Comparison of ENCODE assay signal across 10 cellular contexts in the genomic region with DNA sequence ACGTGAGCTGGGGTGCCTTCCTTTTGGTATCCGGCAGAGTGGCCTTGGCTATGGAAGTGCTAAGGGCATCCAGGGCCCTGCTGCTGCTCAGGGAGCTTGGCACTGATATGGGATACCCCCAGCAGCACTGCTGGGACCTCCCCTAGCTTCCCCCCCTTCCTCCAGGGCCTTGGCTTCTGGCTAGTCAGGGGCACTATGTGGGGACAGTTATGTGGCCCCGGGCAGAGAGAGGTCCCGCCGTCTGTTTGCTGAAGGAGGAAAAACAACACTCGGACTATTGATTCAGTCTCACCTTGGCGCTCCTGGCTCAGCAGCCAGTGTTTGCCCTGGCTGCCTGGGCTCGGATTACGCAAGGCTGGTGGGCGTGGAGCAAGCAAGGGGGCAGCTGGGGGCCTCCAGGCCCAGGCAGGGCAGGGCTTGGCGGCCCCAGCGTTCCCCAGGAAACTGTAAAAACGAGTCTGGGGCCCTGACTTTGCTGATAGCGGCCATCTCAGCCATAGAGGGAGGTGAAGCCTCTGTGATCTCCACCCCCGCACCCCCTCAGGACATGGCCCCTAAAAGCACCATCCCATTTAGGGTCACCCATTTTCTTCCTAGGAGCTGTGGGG. TPM values are rescaled to one million over a fixed set of nuclear protein-coding genes. Genes with fewer than 3 reads are reported as not detected.
A peak's percentile ranks its signal among the peaks of the same experiment; 100 is the strongest.
DNase-seq lines count a peak whose midpoint lies in the region; ATAC-seq, FAIRE-seq and TF ChIP-seq lines count a peak whose summit lies in the region.
"Had no signal": no experiment of that assay in that cellular context is flagged by ENCODE, and none has a peak within 500 bp of the region (broad histone marks: within the 10 kb centered on the region; RNA-seq: fewer than 3 reads in every experiment).

No MANE protein-coding gene starts in this region.

- WGBS in small intestine, 3 donors, result 16 to 48% (median 37%) methylated on average over 15 of the region's 15 CpGs

- peaks cover 38% of the 10 kb centered on the region for H3K79me2 ChIP-seq in fibroblast of lung (ENCODE audit: control insufficient read depth, insufficient read depth, low read length)

- H3K27me3 ChIP-seq in RWPE2 (ENCODE audit: insufficient read depth, poor library complexity, severe bottlenecking) (no peaks in the 10 kb centered on the region), fibroblast of lung (ENCODE audit: control insufficient read depth, insufficient read depth, low read length) (no peaks in the 10 kb centered on the region), small intestine (ENCODE audit: control insufficient read depth in 2 of 2, insufficient read depth in 2 of 2, low read length in 2 of 2) (no peaks in the 10 kb centered on the region), foreskin keratinocyte (no peaks in the 10 kb centered on the region)

- ATAC-seq in RWPE2 (ENCODE audit: low read depth) (no peak), foreskin keratinocyte (no peak), GM21447 (IDR thresholded peaks at IDR 0.05; ENCODE audit: unreplicated experiment) (no peak)

- no peak overlapping the region for H3K9ac ChIP-seq in fibroblast of lung (ENCODE audit: insufficient read depth, low read length)

- H3K36me3 ChIP-seq in RWPE2 (ENCODE audit: low read depth) (peaks cover 40% of the 10 kb centered on the region), fibroblast of lung (ENCODE audit: control insufficient read depth, insufficient read depth, low read length) (peaks cover 12% of the 10 kb centered on the region), small intestine (ENCODE audit: control insufficient read depth in 2 of 2, insufficient read depth in 2 of 2, low read length in 2 of 2) (peaks cover 20 to 21% of the 10 kb centered on the region in 2 donors)

- H3K4me1 ChIP-seq in RWPE2 (ENCODE audit: insufficient read depth, poor library complexity, severe bottlenecking) (peaks cover 37% of the 10 kb centered on the region), fibroblast of lung (ENCODE audit: control insufficient read depth, extremely low read depth, insufficient read depth, low read length) (peaks cover 24% of the 10 kb centered on the region), small intestine (ENCODE audit: control insufficient read depth in 2 of 2, insufficient read depth in 1 of 2, low read depth in 1 of 2, low read length in 1 of 2) (peaks cover 3 to 17% of the 10 kb centered on the region in 2 donors), foreskin keratinocyte (peaks cover 16% of the 10 kb centered on the region)

- H2AFZ ChIP-seq in fibroblast of lung (ENCODE audit: low read length), result no peak overlapping the region

- FAIRE-seq in small intestine (lab: Jason Lieb, UNC), result no peak

- H3K9me3 ChIP-seq in RWPE2 (ENCODE audit: severe bottlenecking) (no peaks in the 10 kb centered on the region), fibroblast of lung (ENCODE audit: control insufficient read depth, insufficient read depth, low read depth, low read length) (no peaks in the 10 kb centered on the region), small intestine (ENCODE audit: control insufficient read depth, low read depth) (no peaks in the 10 kb centered on the region)

- peak overlapping the region; percentile 48 for H3K4me2 ChIP-seq in fibroblast of lung (ENCODE audit: extremely low read depth, insufficient read depth, low read length)

- DNase-seq in NCI-H1417 (lab: John Stamatoyannopoulos, UW) (peak; percentile 33 to 82 (median 57)), NCI-H1417 treated with DMSO at 0.1 percent for 48 hours (lab: John Stamatoyannopoulos, UW) (no peak), RWPE2 (ENCODE audit: low spot score) (peak; percentile 77), fibroblast of lung (ENCODE audit: low read depth in 2 of 2) (peak in 1 of 2 donors; percentile 30), small intestine (peak; percentile 41), foreskin keratinocyte (no peak), NCI-H446 (lab: John Stamatoyannopoulos, UW) (no peak)
- DNase-seq: ACHN, naive B cell had no signal

- H3K4me3 ChIP-seq in RWPE2 (ENCODE audit: severe bottlenecking) (no peak overlapping the region), fibroblast of lung (replicated peaks in 1 of 4; ENCODE audit: control extremely low read depth in 1 of 4, insufficient read depth in 1 of 4, low read depth in 3 of 4, low read length in 4 of 4) (no peak overlapping the region), small intestine (ENCODE audit: low read depth in 1 of 2, low read length in 2 of 2) (peak overlapping the region in 1 of 2 donors; percentile 97)

- H4K20me1 ChIP-seq in fibroblast of lung (ENCODE audit: control insufficient read depth, extremely low read depth, insufficient read depth, low read length), result no peaks in the 10 kb centered on the region

- H3K27ac ChIP-seq in RWPE2 (ENCODE audit: poor library complexity, severe bottlenecking) (peak overlapping the region; percentile 84), fibroblast of lung (ENCODE audit: insufficient read depth, low read length) (no peak overlapping the region), small intestine (ENCODE audit: low read depth in 1 of 2, low read length in 1 of 2) (peak overlapping the region in 1 of 2 donors; percentile 14), foreskin keratinocyte (no peak overlapping the region)

- no peak for TF ChIP-seq CTCF in RWPE2 (IDR thresholded peaks at IDR 0.05; ENCODE audit: poor library complexity, severe bottlenecking)
- no peak for TF ChIP-seq CTCF in fibroblast of lung (conservative IDR thresholded peaks at IDR 0.05 in 1 of 2, IDR thresholded peaks at IDR 0.05 in 1 of 2; ENCODE audit: low read depth in 1 of 2, low read length in 2 of 2)
- no peak for TF ChIP-seq CTCF in foreskin keratinocyte (conservative IDR thresholded peaks at IDR 0.05)

RNA-seq across cellular contexts. Expression of a gene that starts 5.7 kb away (rescaled TPM):
- total RNA-seq in fibroblast of lung, result 19.5 and 27.9 TPM in 2 replicates
- polyA plus RNA-seq in fibroblast of lung, result 19.4 and 20.4 TPM in 2 replicates
- 45.8 and 46.5 TPM in 2 replicates for polyA plus RNA-seq in fibroblast of lung (2012)
- polyA minus RNA-seq in fibroblast of lung (ENCODE audit: low replicate concordance), result 57.3 and 68.2 TPM in 2 replicates
- polyA plus RNA-seq in small intestine, result 10 to 100 TPM; 22.8 to 52.5 (median 24.6) TPM
- 62.7 and 78.9 TPM in 2 replicates for total RNA-seq in foreskin keratinocyte
- 47.7 and 55.9 TPM in 2 replicates for polyA plus RNA-seq in foreskin keratinocyte

RNA-seq across cellular contexts. Expression of a gene that starts 10.2 kb away (rescaled TPM):
- total RNA-seq in fibroblast of lung, result 23.4 and 31.2 TPM in 2 replicates
- polyA plus RNA-seq in fibroblast of lung, result 5.5 and 7.0 TPM in 2 replicates
- 9.1 and 12.6 TPM in 2 replicates for polyA plus RNA-seq in fibroblast of lung (2012)
- polyA minus RNA-seq in fibroblast of lung (ENCODE audit: low replicate concordance), result 19.3 and 27.0 TPM in 2 replicates
- polyA plus RNA-seq in small intestine, result 10 to 100 TPM in 1 of 3 donors, 1 to 10 TPM in 1, under 1 TPM in 1; 0.89 to 17.2 (median 4.6) TPM
- 1.5 and 1.8 TPM in 2 replicates for total RNA-seq in foreskin keratinocyte
- polyA plus RNA-seq in foreskin keratinocyte, result 0.69 and 1.5 TPM in 2 replicates

RNA-seq across cellular contexts. Expression of a gene that starts 29.0 kb away (rescaled TPM):
- 18.2 and 36.0 TPM in 2 replicates for total RNA-seq in fibroblast of lung
- 11.3 and 18.0 TPM in 2 replicates for polyA plus RNA-seq in fibroblast of lung
- polyA plus RNA-seq in fibroblast of lung (2012), result 12.6 and 16.0 TPM in 2 replicates
- 69.8 and 80.4 TPM in 2 replicates for polyA minus RNA-seq in fibroblast of lung (ENCODE audit: low replicate concordance)
- 10 to 100 TPM; 15.1 to 22.8 (median 22.6) TPM for polyA plus RNA-seq in small intestine
- total RNA-seq in foreskin keratinocyte, result 10.3 and 11.0 TPM in 2 replicates
- 4.8 and 5.8 TPM in 2 replicates for polyA plus RNA-seq in foreskin keratinocyte

RNA-seq across cellular contexts. Expression of a gene that starts 58.2 kb away (rescaled TPM):
- 13.4 and 16.3 TPM in 2 replicates for total RNA-seq in fibroblast of lung
- polyA plus RNA-seq in fibroblast of lung, result 10.2 and 15.5 TPM in 2 replicates
- 11.0 and 18.3 TPM in 2 replicates for polyA plus RNA-seq in fibroblast of lung (2012)
- 13.0 and 15.8 TPM in 2 replicates for polyA minus RNA-seq in fibroblast of lung (ENCODE audit: low replicate concordance)
- 10 to 100 TPM; 21.8 to 33.0 (median 32.7) TPM for polyA plus RNA-seq in small intestine
- 15.7 and 16.1 TPM in 2 replicates for total RNA-seq in foreskin keratinocyte
- 23.7 and 25.1 TPM in 2 replicates for polyA plus RNA-seq in foreskin keratinocyte

Comparison
In these comparisons a context has a peak if more than half of its experiments do, and no peak if none do; other contexts are left out.
1. DNase-seq: peak in NCI-H1417 (3 of 3), RWPE2 (single experiment) and small intestine (single experiment); none in NCI-H1417 treated with DMSO at 0.1 percent for 48 hours (single experiment), foreskin keratinocyte (0 of 2) and NCI-H446 (0 of 2).